8 cellular contexts compared by ENCODE assay signal in the genomic region with DNA sequence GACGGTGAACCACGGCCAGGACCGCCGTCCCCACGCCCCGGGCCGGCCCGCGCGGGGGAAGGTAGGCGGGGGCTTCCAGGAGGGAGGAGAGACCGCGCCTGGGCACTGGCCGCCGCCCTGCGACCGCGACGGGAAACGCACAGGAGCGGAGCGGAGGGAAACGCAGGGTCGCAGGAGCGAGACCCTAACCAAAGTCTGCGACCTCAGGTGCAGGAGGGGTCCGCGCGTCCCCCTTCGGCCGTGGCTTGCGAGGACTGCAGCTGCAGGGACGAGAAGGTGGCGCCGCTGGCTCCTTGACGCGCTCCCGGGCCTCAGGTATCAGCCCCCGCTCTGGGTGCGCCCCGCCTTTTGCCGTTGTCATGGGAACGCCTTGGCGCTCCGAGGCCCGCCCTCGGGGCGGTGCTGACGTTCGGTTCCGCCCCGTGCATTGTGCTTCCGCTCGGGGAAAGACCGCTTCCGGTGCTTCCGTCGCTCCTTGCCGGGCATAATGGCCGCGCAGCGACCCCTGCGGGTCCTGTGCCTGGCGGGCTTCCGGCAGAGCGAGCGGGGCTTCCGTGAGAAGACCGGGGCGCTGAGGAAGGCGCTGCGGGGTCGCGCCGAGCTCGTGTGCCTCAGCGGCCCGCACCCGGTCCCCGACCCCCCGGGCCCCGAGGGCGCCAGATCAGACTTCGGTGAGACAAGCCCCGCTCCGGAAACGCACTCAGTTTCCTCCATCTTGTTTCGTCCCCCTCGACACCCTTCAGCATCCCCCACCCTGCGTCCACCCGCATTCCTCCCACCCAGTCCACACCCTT. TPM values are rescaled to one million over a fixed set of nuclear protein-coding genes. Genes with fewer than 3 reads are reported as not detected.
DNase-seq lines count a peak whose midpoint lies in the region; ATAC-seq and TF ChIP-seq lines count a peak whose summit lies in the region.

A gene (plus strand): TSS at position 462 of the 794 bp plus-strand sequence. CDS start 26 bp downstream, at position 488.

- no peaks in the 10 kb centered on the region for H3K9me3 ChIP-seq in neural cell (ENCODE audit: low read length)
- H3K9me3 ChIP-seq in stomach smooth muscle (ENCODE audit: control insufficient read depth in 2 of 2, low read length in 2 of 2): no peaks in the 10 kb centered on the region

- H3K27ac ChIP-seq in GM23338 (ENCODE audit: low read depth): peak within 1 kb of the TSS; percentile 55
- peak within 1 kb of the TSS; percentile 84 for H3K27ac ChIP-seq in neural cell (ENCODE audit: low read length)
- peak within 1 kb of the TSS; percentile 82 for H3K27ac ChIP-seq in stomach smooth muscle (ENCODE audit: low read length)

- peak within 1 kb of the TSS; percentile 92; the same call in 1 of the 2 replicates for H2AFZ ChIP-seq in GM23338
- H2AFZ ChIP-seq in neural cell (ENCODE audit: low read depth, low read length): peak within 1 kb of the TSS; percentile 73

- peak within 1 kb of the TSS; percentile 87 for H3K4me3 ChIP-seq in GM23338
- H3K4me3 ChIP-seq in LNCaP clone FGC (ENCODE audit: low read depth, low read length): peak within 1 kb of the TSS; percentile 84
- H3K4me3 ChIP-seq in fibroblast of the aortic adventitia (ENCODE audit: low read depth, low read length): peak within 1 kb of the TSS; percentile 92
- H3K4me3 ChIP-seq in neural cell (ENCODE audit: low read length): peak within 1 kb of the TSS; percentile 84
- peak within 1 kb of the TSS; percentile 90 to 99 for H3K4me3 ChIP-seq in stomach smooth muscle (ENCODE audit: low read length in 2 of 2)

- no peaks in the 10 kb centered on the region for H3K79me2 ChIP-seq in GM23338 (replicated peaks; ENCODE audit: insufficient read depth)
- H3K79me2 ChIP-seq in neural cell (replicated peaks; ENCODE audit: insufficient read depth, low read length): no peaks in the 10 kb centered on the region

- peaks cover 5% of the 10 kb centered on the region; the same call in 2 of the 3 replicates for H3K4me1 Mint-ChIP-seq in GM23338

- H3K27me3 Mint-ChIP-seq in GM23338 (ENCODE audit: insufficient read depth, low read depth, poor library complexity): peaks cover 24% of the 10 kb centered on the region

- no peaks in the 10 kb centered on the region for H3K9me3 Mint-ChIP-seq in GM23338

- TF ChIP-seq RAD21 in neural cell (conservative IDR thresholded peaks at IDR 0.05): peak; percentile 90

- H3K4me1 ChIP-seq in GM23338 (ENCODE audit: insufficient read depth) (peaks cover 7% of the 10 kb centered on the region), stomach smooth muscle (ENCODE audit: control insufficient read depth, insufficient read depth, low read length) (peaks cover 29% of the 10 kb centered on the region)

- H3K27ac Mint-ChIP-seq in GM23338: peak within 1 kb of the TSS; percentile 96

- TF ChIP-seq CTCF in GM23338 (conservative IDR thresholded peaks at IDR 0.05; ENCODE audit: low read depth in 2 of 2) (peak; percentile 7 to 70; a peak in 2 of 4 replicates), LNCaP clone FGC (IDR thresholded peaks at IDR 0.05; ENCODE audit: control insufficient read depth, extremely low read depth, insufficient read depth) (peak; percentile 41), fibroblast of the aortic adventitia (IDR thresholded peaks at IDR 0.05; ENCODE audit: insufficient read depth, low read length) (peak; percentile 51), neural cell (IDR thresholded peaks at IDR 0.05; ENCODE audit: poor library complexity, severe bottlenecking) (peak; percentile 93)

- H3K27me3 ChIP-seq in GM23338 (ENCODE audit: insufficient read depth) (peaks cover 17% of the 10 kb centered on the region; the same call in 1 of the 2 replicates), neural cell (ENCODE audit: insufficient read depth, low read depth, low read length) (no peaks in the 10 kb centered on the region), stomach smooth muscle (ENCODE audit: control insufficient read depth in 1 of 2, insufficient read depth in 2 of 2, low read length in 2 of 2) (no peaks in the 10 kb centered on the region)

- ATAC-seq in GM23338: peak; percentile 91

- DNase-seq in ELF-1 (ENCODE audit: low read depth, low spot score) (peak; percentile 97), GM23338 (ENCODE audit: low spot score) (peak; percentile 98), LNCaP clone FGC (ENCODE audit: low read depth) (peak; percentile 72), SHP77 (lab: John Stamatoyannopoulos, UW) (peak; percentile 95 to 96), fibroblast of the aortic adventitia (ENCODE audit: low read depth) (peak; percentile 92)
- DNase-seq in activated effector memory CD4-positive, alpha-beta T cell treated with Interleukin-2 at 50 U/mL for 16 hours: peak; percentile 96

- H3K9me2 ChIP-seq in GM23338 (ENCODE audit: insufficient read depth) (no peaks in the 10 kb centered on the region), neural cell (ENCODE audit: insufficient read depth, low read length) (no peaks in the 10 kb centered on the region)

- TF ChIP-seq EP300 in neural cell (conservative IDR thresholded peaks at IDR 0.05; ENCODE audit: poor library complexity, severe bottlenecking): peak; percentile 68

- H3K4me3 Mint-ChIP-seq in GM23338: peak within 1 kb of the TSS; percentile 97

- H3K4me2 ChIP-seq in GM23338 (peak within 1 kb of the TSS; percentile 96), neural cell (ENCODE audit: low read length) (peak within 1 kb of the TSS; percentile 99)

- no peaks in the 10 kb centered on the region; the same call in 1 of the 2 replicates for H4K20me1 ChIP-seq in GM23338 (replicated peaks; ENCODE audit: insufficient read depth)
- H4K20me1 ChIP-seq in neural cell (ENCODE audit: insufficient read depth): no peaks in the 10 kb centered on the region

- peaks cover 16% of the 10 kb centered on the region for H3K36me3 Mint-ChIP-seq in GM23338 (ENCODE audit: low read depth)

- H3F3A ChIP-seq in GM23338 (replicated peaks; ENCODE audit: low read depth): peaks cover 10% of the 10 kb centered on the region; the same call in 1 of the 2 replicates
- H3F3A ChIP-seq in neural cell (ENCODE audit: insufficient read depth, low read length, poor library complexity, severe bottlenecking): peaks cover 6% of the 10 kb centered on the region

- H3K9ac ChIP-seq in neural cell (ENCODE audit: low read length): peak within 1 kb of the TSS; percentile 79
- peak within 1 kb of the TSS; percentile 87 to 92 for H3K9ac ChIP-seq in stomach smooth muscle (ENCODE audit: low read length in 2 of 2)

- H3K36me3 ChIP-seq in GM23338 (ENCODE audit: insufficient read depth) (peaks cover 7% of the 10 kb centered on the region; the same call in 1 of the 2 replicates), neural cell (ENCODE audit: insufficient read depth, low read length) (no peaks in the 10 kb centered on the region), stomach smooth muscle (ENCODE audit: control insufficient read depth in 2 of 2, insufficient read depth in 2 of 2, low read length in 2 of 2) (peaks cover 19 to 29% of the 10 kb centered on the region in 2 donors)

TF ChIP-seq in GM23338, 12 proteins besides CTCF, POLR2A, EP300 and RAD21 (continues in another document):
- TF ChIP-seq STAT1 (IDR thresholded peaks at IDR 0.05; ENCODE audit: unreplicated experiment) (no peak), NANOG (IDR thresholded peaks at IDR 0.05; ENCODE audit: borderline replicate concordance) (no peak), JUNB (IDR thresholded peaks at IDR 0.05; ENCODE audit: unreplicated experiment) (no peak), ZNF331 (CRISPR knock-in tag; IDR thresholded peaks at IDR 0.05; ENCODE audit: low read depth) (no peak), EZH2phosphoT487 (IDR thresholded peaks at IDR 0.05; ENCODE audit: unreplicated experiment) (no peak)

TF ChIP-seq in neural cell, 6 proteins besides CTCF, POLR2A, EP300 and RAD21:
- TF ChIP-seq, protein P1, sequence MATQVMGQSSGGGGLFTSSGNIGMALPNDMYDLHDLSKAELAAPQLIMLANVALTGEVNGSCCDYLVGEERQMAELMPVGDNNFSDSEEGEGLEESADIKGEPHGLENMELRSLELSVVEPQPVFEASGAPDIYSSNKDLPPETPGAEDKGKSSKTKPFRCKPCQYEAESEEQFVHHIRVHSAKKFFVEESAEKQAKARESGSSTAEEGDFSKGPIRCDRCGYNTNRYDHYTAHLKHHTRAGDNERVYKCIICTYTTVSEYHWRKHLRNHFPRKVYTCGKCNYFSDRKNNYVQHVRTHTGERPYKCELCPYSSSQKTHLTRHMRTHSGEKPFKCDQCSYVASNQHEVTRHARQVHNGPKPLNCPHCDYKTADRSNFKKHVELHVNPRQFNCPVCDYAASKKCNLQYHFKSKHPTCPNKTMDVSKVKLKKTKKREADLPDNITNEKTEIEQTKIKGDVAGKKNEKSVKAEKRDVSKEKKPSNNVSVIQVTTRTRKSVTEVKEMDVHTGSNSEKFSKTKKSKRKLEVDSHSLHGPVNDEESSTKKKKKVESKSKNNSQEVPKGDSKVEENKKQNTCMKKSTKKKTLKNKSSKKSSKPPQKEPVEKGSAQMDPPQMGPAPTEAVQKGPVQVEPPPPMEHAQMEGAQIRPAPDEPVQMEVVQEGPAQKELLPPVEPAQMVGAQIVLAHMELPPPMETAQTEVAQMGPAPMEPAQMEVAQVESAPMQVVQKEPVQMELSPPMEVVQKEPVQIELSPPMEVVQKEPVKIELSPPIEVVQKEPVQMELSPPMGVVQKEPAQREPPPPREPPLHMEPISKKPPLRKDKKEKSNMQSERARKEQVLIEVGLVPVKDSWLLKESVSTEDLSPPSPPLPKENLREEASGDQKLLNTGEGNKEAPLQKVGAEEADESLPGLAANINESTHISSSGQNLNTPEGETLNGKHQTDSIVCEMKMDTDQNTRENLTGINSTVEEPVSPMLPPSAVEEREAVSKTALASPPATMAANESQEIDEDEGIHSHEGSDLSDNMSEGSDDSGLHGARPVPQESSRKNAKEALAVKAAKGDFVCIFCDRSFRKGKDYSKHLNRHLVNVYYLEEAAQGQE (IDR thresholded peaks at IDR 0.05; ENCODE audit: borderline replicate concordance): peak; percentile 85
- TF ChIP-seq TAF1 (IDR thresholded peaks at IDR 0.05; ENCODE audit: low read depth) (no peak), EZH2 (IDR thresholded peaks at IDR 0.05; ENCODE audit: borderline replicate concordance, insufficient read depth, low read length, poor library complexity, severe bottlenecking) (no peak), SMC3 (conservative IDR thresholded peaks at IDR 0.05; ENCODE audit: poor library complexity) (peak; percentile 86), POLR2AphosphoS5 (IDR thresholded peaks at IDR 0.05) (peak; percentile 91), MXI1 (conservative IDR thresholded peaks at IDR 0.05; ENCODE audit: poor library complexity, severe bottlenecking) (peak; percentile 85)

RNA-seq across cellular contexts. Expression of the gene that starts here (rescaled TPM):
- 21.3 and 24.8 TPM in 2 replicates for total RNA-seq in GM23338 (2014; rRNA removed; shearing (Covaris generic))
- polyA plus RNA-seq in GM23338 (2016; fragmentation: Nextera tagmentation; extraction: Ambion mirVana) (14.9 and 15.9 TPM in 2 replicates), neural cell (48.6 and 54.4 TPM in 2 replicates)
- 38.8 and 39.9 TPM in 2 replicates for total RNA-seq in fibroblast of the aortic adventitia (ENCODE audit: low replicate concordance)
- polyA minus RNA-seq in neural cell: 28.4 and 31.9 TPM in 2 replicates

Comparison
In these comparisons a context has a peak if more than half of its experiments do, and no peak if none do; other contexts are left out.
1. Peak in every context shown above with its lines: DNase-seq, ATAC-seq, H3K4me3 ChIP-seq and H3K27ac ChIP-seq.
2. CTCF ChIP-seq: peak in every context shown above with its lines; median percentile 93 in neural cell; 51 in fibroblast of the aortic adventitia; 41 in LNCaP clone FGC; 38 in GM23338.